9 cellular contexts compared by ENCODE assay signal in the genomic region with DNA sequence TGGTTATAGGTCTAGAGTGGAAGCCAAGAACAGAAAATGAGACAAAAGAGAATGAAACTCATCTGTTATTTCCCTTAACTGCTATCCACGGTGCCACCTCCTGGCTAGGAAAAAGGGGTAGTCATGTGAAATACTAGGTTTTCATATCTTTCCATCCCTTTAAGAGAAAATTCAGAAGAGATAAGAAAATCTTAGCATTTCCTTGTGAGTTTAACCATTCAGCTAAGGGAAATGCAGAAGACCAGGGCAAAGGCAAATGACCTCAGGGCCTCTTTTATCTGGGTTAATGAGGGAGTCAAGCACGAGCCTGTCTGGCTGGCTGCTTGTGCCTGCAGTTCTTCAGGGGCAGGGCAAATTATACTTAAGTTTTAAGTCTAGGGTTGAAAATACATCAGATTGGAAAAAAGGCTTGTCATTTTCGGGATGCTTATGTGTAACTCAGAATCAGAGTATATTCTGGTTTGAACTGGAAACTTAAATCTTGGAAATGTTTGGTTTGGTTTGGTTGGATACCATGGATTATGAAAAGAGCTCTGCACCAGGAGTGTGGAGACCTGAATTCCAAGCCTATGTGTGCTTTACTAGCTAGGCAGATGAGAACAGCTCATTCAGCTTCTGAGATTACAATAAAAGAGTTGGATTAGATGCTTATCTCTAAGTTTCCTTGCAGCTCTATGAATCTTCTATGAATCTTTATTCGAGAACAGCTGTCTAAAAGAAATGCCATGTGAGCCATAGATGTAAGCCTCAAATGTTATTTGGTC. TPM values are rescaled to one million over a fixed set of nuclear protein-coding genes. Genes with fewer than 3 reads are reported as not detected.
DNase-seq lines count a peak whose midpoint lies in the region; ATAC-seq, FAIRE-seq and TF ChIP-seq lines count a peak whose summit lies in the region.
"Had no signal": no experiment of that assay in that cellular context is flagged by ENCODE, and none has a peak within 500 bp of the region (broad histone marks: within the 10 kb centered on the region; RNA-seq: fewer than 3 reads in every experiment).

No MANE protein-coding gene starts in this region.

- no peaks in the 10 kb centered on the region for H3K9me1 ChIP-seq in K562 (ENCODE audit: control insufficient read depth, insufficient read depth, low read length)

- TF ChIP-seq POLR2A in K562 (conservative IDR thresholded peaks at IDR 0.05): no peak

- H3K36me3 ChIP-seq in K562 (ENCODE audit: control insufficient read depth, insufficient read depth, low read length) (no peaks in the 10 kb centered on the region), neutrophil (peaks cover 14% of the 10 kb centered on the region)

- no peaks in the 10 kb centered on the region for H3K27me3 ChIP-seq in K562 (ENCODE audit: control insufficient read depth in 2 of 2, insufficient read depth in 2 of 2, low read length in 2 of 2)
- H3K27me3 ChIP-seq in neutrophil: no peaks in the 10 kb centered on the region

- in situ Hi-C loops in K562 (cut with MboI): no loop called here

- H3K9ac ChIP-seq in K562 (ENCODE audit: insufficient read depth in 1 of 2, low read depth in 2 of 2, low read length in 2 of 2): no peak overlapping the region

- no peak for FAIRE-seq in K562 (lab: Jason Lieb, UNC)

- no peak for TF ChIP-seq EP300 in K562 (IDR thresholded peaks at IDR 0.05; ENCODE audit: low read length)

- H3K9me3 ChIP-seq in K562 (replicated peaks; ENCODE audit: control insufficient read depth, insufficient read depth, low read depth, low read length): no peaks in the 10 kb centered on the region
- no peaks in the 10 kb centered on the region for H3K9me3 ChIP-seq in neutrophil
- H3K9me3 ChIP-seq: mucosa of descending colon had no signal

- WGBS in K562 (ENCODE audit: insufficient coverage, low coverage, missing lambda C conversion rate): 36% methylated on average over 4 of the region's 4 CpGs

- no peak overlapping the region for H3K4me3 ChIP-seq in K562
- no peak overlapping the region for H3K4me3 ChIP-seq in neutrophil (ENCODE audit: low read depth in 1 of 2, low read length in 1 of 2)
- H3K4me3 ChIP-seq: mucosa of descending colon had no signal

- no peak for TF ChIP-seq RAD21 in K562 (CRISPR knock-in tag; conservative IDR thresholded peaks at IDR 0.05 in 1 of 2, IDR thresholded peaks at IDR 0.05 in 1 of 2)

- BruUV-seq in K562 (replicated peaks; lab: Mats Ljungman, UMichigan): no TSS peak

- CTCF ChIA-PET in K562 (lab: Yijun Ruan, JAX; ENCODE audit: low intra/inter-chr PET ratio): no interaction called here

- peak; percentile 38 for ATAC-seq in K562
- ATAC-seq: mucosa of descending colon had no signal

- POLR2A ChIA-PET in K562 (lab: Yijun Ruan, JAX): interaction anchor here (0.8 to 1.1 kb wide), 3 partner anchors 11 to 19 kb away, joined by 3 read pairs; a partner anchor contains a TSS

- no peak overlapping the region for H2AFZ ChIP-seq in K562 (ENCODE audit: low read depth, low read length)

- H3K27ac ChIP-seq in K562 (ENCODE audit: extremely low read depth, low read depth, low read length) (no peak overlapping the region), neutrophil (peak overlapping the region; percentile 18)

- TF ChIP-seq CTCF in LNCAP (IDR thresholded peaks at IDR 0.05): peak; percentile 24; the same call in 1 of the 2 replicates
- no peak for TF ChIP-seq CTCF in K562 (IDR thresholded peaks at IDR 0.05 in 2 of 3, conservative IDR thresholded peaks at IDR 0.05 in 1 of 3; ENCODE audit: insufficient read depth in 2 of 3, low read depth in 1 of 3, low read length in 3 of 3)
- TF ChIP-seq CTCF in neutrophil (IDR thresholded peaks at IDR 0.05): no peak

- 0 out of 2 replicates have a peak, but pooled peaks cover 11% of the 10 kb centered on the region for H4K20me1 ChIP-seq in K562 (replicated peaks; ENCODE audit: control insufficient read depth, insufficient read depth, low read length)

- DNase-seq in EH (ENCODE audit: low read depth) (peak; percentile 27), K562 (ENCODE audit: extremely low read depth in 1 of 4, low spot score in 3 of 4) (no peak), NCI-H510A treated with DMSO at 0.1 percent for 48 hours (lab: John Stamatoyannopoulos, UW) (no peak), activated gamma-delta T cell (lab: John Stamatoyannopoulos, UW) (no peak), GM19240 (ENCODE audit: insufficient read length, low spot score) (no peak)
- DNase-seq: mucosa of descending colon, NCI-H510A had no signal

- H3K4me1 ChIP-seq in K562 (replicated peaks in 1 of 2; ENCODE audit: control insufficient read depth in 2 of 2, insufficient read depth in 2 of 2, low read length in 2 of 2) (peaks cover 0 to 10% of the 10 kb centered on the region in 2 experiments; a peak in 3 of 5 replicates), neutrophil (ENCODE audit: control insufficient read depth in 1 of 2, insufficient read depth in 1 of 2, low read depth in 1 of 2, low read length in 1 of 2) (no peaks in the 10 kb centered on the region)

- H3K79me2 ChIP-seq in K562 (ENCODE audit: control insufficient read depth, insufficient read depth, low read length): no peaks in the 10 kb centered on the region; the same call in 2 of the 3 replicates

- intact Hi-C loops in K562 (cut with micrococcal nuclease): no loop called here

- H3K4me2 ChIP-seq in K562 (ENCODE audit: insufficient read depth, low read length): no peak overlapping the region

TF ChIP-seq in K562, 482 proteins besides CTCF, POLR2A, EP300 and RAD21:
- TF ChIP-seq SIX5 (IDR thresholded peaks at IDR 0.05; ENCODE audit: borderline replicate concordance in 1 of 2, insufficient read depth in 1 of 2, low read depth in 1 of 2, low read length in 2 of 2) (no peak), ZNF668 (CRISPR knock-in tag; IDR thresholded peaks at IDR 0.05) (no peak), ZNF696 (CRISPR knock-in tag; conservative IDR thresholded peaks at IDR 0.05) (no peak), BHLHE40 (IDR thresholded peaks at IDR 0.05; ENCODE audit: low read length) (peak; percentile 61), ZNF41 (CRISPR knock-in tag; conservative IDR thresholded peaks at IDR 0.05) (0 out of 2 replicates have a peak, but pooled peaks have one; percentile 61), XRCC3 (IDR thresholded peaks at IDR 0.05) (no peak), ZNF778 (CRISPR knock-in tag; IDR thresholded peaks at IDR 0.05) (no peak)
- TF ChIP-seq, protein P1, sequence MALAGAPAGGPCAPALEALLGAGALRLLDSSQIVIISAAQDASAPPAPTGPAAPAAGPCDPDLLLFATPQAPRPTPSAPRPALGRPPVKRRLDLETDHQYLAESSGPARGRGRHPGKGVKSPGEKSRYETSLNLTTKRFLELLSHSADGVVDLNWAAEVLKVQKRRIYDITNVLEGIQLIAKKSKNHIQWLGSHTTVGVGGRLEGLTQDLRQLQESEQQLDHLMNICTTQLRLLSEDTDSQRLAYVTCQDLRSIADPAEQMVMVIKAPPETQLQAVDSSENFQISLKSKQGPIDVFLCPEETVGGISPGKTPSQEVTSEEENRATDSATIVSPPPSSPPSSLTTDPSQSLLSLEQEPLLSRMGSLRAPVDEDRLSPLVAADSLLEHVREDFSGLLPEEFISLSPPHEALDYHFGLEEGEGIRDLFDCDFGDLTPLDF (CRISPR knock-in tag; IDR thresholded peaks at IDR 0.05): no peak

RNA-seq across cellular contexts. Expression of a gene that starts 19.9 kb away (rescaled TPM):
- 5.4 and 20.3 TPM in 2 replicates for total RNA-seq in K562 (2011; cell fraction: chromatin; rRNA removed; ENCODE audit: low replicate concordance)
- 3.2 and 5.7 TPM in 2 replicates for total RNA-seq in K562 (2011; cell fraction: nucleolus; rRNA removed)
- total RNA-seq in K562 (2011; cell fraction: nucleoplasm; rRNA removed): 10.4 and 16.7 TPM in 2 replicates
- total RNA-seq in K562 (2014; rRNA removed) (16.2 and 17.8 TPM in 2 replicates), K562 (2014; rRNA removed; fragmentation: Illumina TruSeq; extraction: Trizol) (19.8 and 25.5 TPM in 2 replicates), K562 (2015; rRNA removed; fragmentation: Illumina TruSeq; extraction: Trizol) (15.3 and 15.9 TPM in 2 replicates), K562 (2021) (20.4 and 26.6 TPM in 2 replicates)
- polyA plus RNA-seq in K562 (2011; rRNA removed) (1.5 and 2.6 TPM in 2 replicates), K562 (2014; fragmentation: Illumina TruSeq; extraction: Trizol) (19.3 and 20.3 TPM in 2 replicates), K562 (2014; fragmentation: Nextera tagmentation; extraction: Ambion mirVana) (1 to 10 TPM; 3.5 TPM), K562 (2014; rRNA removed) (12.4 and 16.2 TPM in 2 replicates)
- 0.73 and 1.7 TPM in 2 replicates for polyA plus RNA-seq in K562 (2011; cell fraction: cytosol; rRNA removed)
- polyA plus RNA-seq in K562 (2011; cell fraction: nucleus; rRNA removed): 2.3 and 4.7 TPM in 2 replicates
- 12.0 and 48.0 TPM in 2 replicates for polyA plus RNA-seq in K562 (2012)
- polyA minus RNA-seq in K562 (2011; rRNA and poly(A)+ RNA removed): 2.2 and 5.9 TPM in 2 replicates
- 1.3 and 2.1 TPM in 2 replicates for polyA minus RNA-seq in K562 (2011; cell fraction: cytosol; rRNA and poly(A)+ RNA removed)
- polyA minus RNA-seq in K562 (2011; cell fraction: nucleus; rRNA and poly(A)+ RNA removed): 2.3 and 8.1 TPM in 2 replicates
